Comparison of ENCODE assay signal across 19 cellular contexts in the genomic region with DNA sequence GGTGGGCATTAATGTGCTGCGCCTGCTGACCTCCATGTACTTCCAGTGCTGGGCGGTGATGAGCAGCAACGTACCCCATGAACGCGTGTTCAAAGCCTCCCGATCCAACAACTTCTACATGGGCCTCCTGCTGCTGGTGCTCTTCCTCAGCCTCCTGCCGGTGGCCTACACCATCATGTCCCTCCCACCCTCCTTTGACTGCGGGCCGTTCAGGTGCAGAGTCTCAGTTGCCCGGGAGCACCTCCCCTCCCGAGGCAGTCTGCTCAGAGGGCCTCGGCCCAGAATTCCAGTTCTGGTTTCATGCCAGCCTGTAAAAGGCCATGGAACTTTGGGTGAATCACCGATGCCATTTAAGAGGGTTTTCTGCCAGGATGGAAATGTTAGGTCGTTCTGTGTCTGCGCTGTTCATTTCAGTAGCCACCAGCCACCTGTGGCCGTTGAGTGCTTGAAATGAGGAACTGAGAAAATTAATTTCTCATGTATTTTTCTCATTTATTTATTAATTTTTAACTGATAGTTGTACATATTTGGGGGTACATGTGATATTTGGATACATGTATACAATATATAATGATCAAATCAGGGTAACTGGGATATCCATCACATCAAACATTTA.
"Had no signal": no experiment of that assay in that cellular context is flagged by ENCODE, and none has a peak within 500 bp of the region (broad histone marks: within the 10 kb centered on the region; RNA-seq: fewer than 3 reads in every experiment).

No MANE protein-coding gene starts in this region.

- H3K27ac Mint-ChIP-seq: activated CD4-positive, alpha-beta T cell treated with anti-CD3 and anti-CD28 coated beads for 36 hours; activated naive CD4-positive, alpha-beta T cell treated with anti-CD3 and anti-CD28 coated beads, Interleukin-2, amount 50 U/mL, for 72 hours; dendritic cell treated with granulocyte-macrophage colony-stimulating factor and Interleukin-4, amounts not matched to agents 40 ng/mL and 50 ng/mL, for 4 days; mesothelial cell of epicardium; nephron had no signal

- ATAC-seq: activated CD4-positive, alpha-beta T cell treated with anti-CD3 and anti-CD28 coated beads for 36 hours; activated naive CD4-positive, alpha-beta T cell treated with anti-CD3 and anti-CD28 coated beads, Interleukin-2, amount 50 U/mL, for 72 hours; esophagus mucosa; gastrocnemius medialis; heart left ventricle; left lobe of liver had no signal

- H3K36me3 Mint-ChIP-seq: mesothelial cell of epicardium had no signal

- H3K4me3 Mint-ChIP-seq: activated CD4-positive, alpha-beta T cell treated with anti-CD3 and anti-CD28 coated beads for 36 hours; dendritic cell treated with granulocyte-macrophage colony-stimulating factor and Interleukin-4, amounts not matched to agents 40 ng/mL and 50 ng/mL, for 4 days; mesothelial cell of epicardium; nephron had no signal

- DNase-seq: activated CD4-positive, alpha-beta T cell treated with anti-CD3 and anti-CD28 coated beads for 36 hours; activated CD4-positive, alpha-beta T cell treated with anti-CD3 and anti-CD28 coated beads, Interleukin-2, amount 50 U/mL, for 48 hours; activated gamma-delta T cell; cerebellar nuclear complex; effector CD8-positive, alpha-beta T cell; gastrocnemius medialis; heart left ventricle; kidney; spleen; stimulated activated naive CD4-positive, alpha-beta T cell treated with Interleukin-2 at 50 U/mL for 16 hours; thyroid gland; WERI-Rb-1 had no signal

- FAIRE-seq: bronchial epithelial cell, kidney had no signal

- H3K4me1 Mint-ChIP-seq: mesothelial cell of epicardium, nephron had no signal

- H3K9me3 Mint-ChIP-seq: activated naive CD4-positive, alpha-beta T cell treated with anti-CD3 and anti-CD28 coated beads, Interleukin-2, amount 50 U/mL, for 72 hours; dendritic cell treated with granulocyte-macrophage colony-stimulating factor and Interleukin-4, amounts not matched to agents 40 ng/mL and 50 ng/mL, for 4 days had no signal
